ENCODE assay signal across 14 cellular contexts in genomic region chr12:123614531-123614930, GRCh38. TPM values are rescaled to one million over a fixed set of nuclear protein-coding genes. Genes with fewer than 3 reads are reported as not detected.
DNase-seq lines count a peak whose midpoint lies in the region; ATAC-seq and TF ChIP-seq lines count a peak whose summit lies in the region.
"Had no signal": no experiment of that assay in that cellular context is flagged by ENCODE, and none has a peak within 500 bp of the region (broad histone marks: within the 10 kb centered on the region; RNA-seq: fewer than 3 reads in every experiment).

No MANE protein-coding gene starts in this region.

- 54 to 70% (median 64%) methylated on average over 4 of the region's 4 CpGs for WGBS in heart left ventricle, 4 donors

- H3K27ac ChIP-seq in heart left ventricle (peak overlapping the region in 6 of 12 donors; percentile 1 to 42 (median 26)), PC-3 (ENCODE audit: low read length) (no peak overlapping the region), subcutaneous abdominal adipose tissue (ENCODE audit: low read depth, low read length) (peak overlapping the region; percentile 38), left lung (no peak overlapping the region)

- H3K79me2 ChIP-seq in PC-3 (ENCODE audit: low read length) = 0 out of 2 replicates have a peak, but pooled peaks cover 12% of the 10 kb centered on the region

- H3F3A ChIP-seq in PC-3 (ENCODE audit: low read length, unreplicated experiment) = no peaks in the 10 kb centered on the region

- H3K9me2 ChIP-seq in PC-3 (replicated peaks; ENCODE audit: low read length) = no peaks in the 10 kb centered on the region

- no peak overlapping the region for H2AFZ ChIP-seq in PC-3 (ENCODE audit: low read length)

- no peak overlapping the region for H3K9ac ChIP-seq in PC-3 (ENCODE audit: low read length)
- peak overlapping the region in 3 of 5 donors; percentile 7 to 31 (median 29) for H3K9ac ChIP-seq in subcutaneous abdominal adipose tissue (ENCODE audit: low read length in 5 of 5)

- intact Hi-C loops in heart left ventricle (cut with DNase I) = no loop called here
- intact Hi-C loops in Right ventricle myocardium superior (cut with DNase I) = no loop called here
- intact Hi-C loops in PC-3 (cut with micrococcal nuclease) = no loop called here
- intact Hi-C loops in left lung (cut with DNase I) = no loop called here

- H3K4me2 ChIP-seq in PC-3 (ENCODE audit: low read length) = no peak overlapping the region

- no TSS peak for BruUV-seq in PC-3 (replicated peaks; lab: Mats Ljungman, UMichigan)

- CTCF ChIA-PET in PC-3 (lab: Charles Lee) = no interaction called here

- peaks cover 3 to 100% (median 97%) of the 10 kb centered on the region in 9 donors for H3K36me3 ChIP-seq in heart left ventricle
- peaks cover 76% of the 10 kb centered on the region for H3K36me3 ChIP-seq in PC-3 (ENCODE audit: low read depth, low read length)
- peaks cover 23 to 86% (median 78%) of the 10 kb centered on the region in 5 donors for H3K36me3 ChIP-seq in subcutaneous abdominal adipose tissue (ENCODE audit: control insufficient read depth in 5 of 5, insufficient read depth in 5 of 5, low read length in 5 of 5)
- peaks cover 0 to 100% of the 10 kb centered on the region in 2 donors for H3K36me3 ChIP-seq in left lung

- H4K20me1 ChIP-seq in PC-3 (ENCODE audit: low read length) = no peaks in the 10 kb centered on the region

- H3K4me1 ChIP-seq in heart left ventricle (peaks cover 0 to 16% (median 0%) of the 10 kb centered on the region in 12 donors), PC-3 (ENCODE audit: insufficient read depth, low read length) (peaks cover 4% of the 10 kb centered on the region), subcutaneous abdominal adipose tissue (ENCODE audit: control insufficient read depth in 5 of 5, insufficient read depth in 5 of 5, low read length in 5 of 5) (peaks cover 7 to 15% (median 13%) of the 10 kb centered on the region in 5 donors), left lung (no peaks in the 10 kb centered on the region)
- H3K4me1 ChIP-seq: gastrocnemius medialis had no signal

- no peak for TF ChIP-seq POLR2A in heart left ventricle (IDR thresholded peaks at IDR 0.05)

- peak in 3 of 4 donors; percentile 45 to 62 (median 52) for ATAC-seq in heart left ventricle
- ATAC-seq in Right ventricle myocardium superior (ENCODE audit: poor library complexity) = no peak
- ATAC-seq in PC-3 = peak; percentile 79
- no peak for ATAC-seq in HG03439 (IDR thresholded peaks at IDR 0.05; ENCODE audit: unreplicated experiment)
- ATAC-seq in left lung = no peak
- ATAC-seq: gastrocnemius medialis had no signal

- DNase-seq in heart left ventricle = peak in 1 of 5 donors; percentile 13
- no peak for DNase-seq in Right ventricle myocardium superior
- peak; percentile 67 for DNase-seq in PC-3
- peak; percentile 85 for DNase-seq in fibroblast of peridontal ligament (ENCODE audit: extremely low read depth)
- DNase-seq in KG1 (lab: John Stamatoyannopoulos, UW) = no peak
- DNase-seq in left lung = no peak
- DNase-seq: activated T-cell treated with anti-CD3 and anti-CD28 coated beads for 4 hours, AML-193, gastrocnemius medialis, immature natural killer cell, occipital lobe, SW 1271 had no signal

- TF ChIP-seq CTCF in heart left ventricle (IDR thresholded peaks at IDR 0.05) (no peak), PC-3 (conservative IDR thresholded peaks at IDR 0.05; ENCODE audit: low read depth, low read length) (no peak), left lung (IDR thresholded peaks at IDR 0.05) (no peak)

- H3K9me3 ChIP-seq in heart left ventricle (no peaks in the 10 kb centered on the region), PC-3 (ENCODE audit: low read length) (no peaks in the 10 kb centered on the region), subcutaneous abdominal adipose tissue (ENCODE audit: control insufficient read depth in 5 of 5, low read length in 5 of 5) (no peaks in the 10 kb centered on the region), left lung (no peaks in the 10 kb centered on the region)
- H3K9me3 ChIP-seq: gastrocnemius medialis had no signal

- H3K4me3 ChIP-seq in heart left ventricle (no peak overlapping the region), PC-3 (ENCODE audit: low read length) (no peak overlapping the region), subcutaneous abdominal adipose tissue (ENCODE audit: low read depth in 1 of 5, low read length in 5 of 5) (no peak overlapping the region), left lung (no peak overlapping the region)
- H3K4me3 ChIP-seq: gastrocnemius medialis had no signal

- H3K27me3 ChIP-seq in heart left ventricle (no peaks in the 10 kb centered on the region), PC-3 (ENCODE audit: low read length) (no peaks in the 10 kb centered on the region), subcutaneous abdominal adipose tissue (ENCODE audit: control insufficient read depth in 5 of 5, insufficient read depth in 4 of 5, low read length in 5 of 5) (no peaks in the 10 kb centered on the region), left lung (no peaks in the 10 kb centered on the region)
- H3K27me3 ChIP-seq: gastrocnemius medialis had no signal

- POLR2A ChIA-PET in PC-3 (lab: Charles Lee; ENCODE audit: unreplicated experiment) = interaction anchor here (0.5 to 0.6 kb wide), 2 partner anchors 217 to 292 kb away, joined by 5 to 8 read pairs; no protein-coding TSS in a partner anchor

RNA-seq across cellular contexts. Expression of gene DDX55, which starts 12.6 kb away (rescaled TPM):
- total RNA-seq in heart left ventricle (10 to 100 TPM in 1 of 9 donors, 1 to 10 TPM in 8; 3.9 to 15.3 (median 5.1) TPM), Right ventricle myocardium superior (4.0 TPM), PC-3 (2014; rRNA removed) (41.1 and 50.0 TPM in 2 replicates), left lung (10 to 100 TPM; 13.9 to 21.5 TPM)
- polyA plus RNA-seq in heart left ventricle = 1 to 10 TPM; 6.0 to 6.4 TPM

RNA-seq across cellular contexts. Expression of gene EIF2B1, which starts 19.0 kb away (rescaled TPM):
- 100 to 1,000 TPM in 1 of 9 donors, 10 to 100 TPM in 8; 24.6 to 109 (median 31.5) TPM for total RNA-seq in heart left ventricle
- polyA plus RNA-seq in heart left ventricle = 10 to 100 TPM; 17.0 to 28.5 TPM
- 28.6 TPM for total RNA-seq in Right ventricle myocardium superior
- total RNA-seq in PC-3 (2014; rRNA removed) = 70.8 and 83.4 TPM in 2 replicates
- total RNA-seq in left lung = 10 to 100 TPM; 40.7 to 42.7 TPM

RNA-seq across cellular contexts. Expression of gene GTF2H3, which starts 19.1 kb away (rescaled TPM):
- total RNA-seq in heart left ventricle (10 to 100 TPM; 11.0 to 21.9 (median 14.3) TPM), Right ventricle myocardium superior (11.1 TPM), PC-3 (2014; rRNA removed) (24.2 and 37.6 TPM in 2 replicates), left lung (10 to 100 TPM; 27.2 to 29.6 TPM)
- 1 to 10 TPM; 3.5 to 8.7 TPM for polyA plus RNA-seq in heart left ventricle

RNA-seq across cellular contexts. Expression of gene TMED2, which starts 30.2 kb away (rescaled TPM):
- total RNA-seq in heart left ventricle = 100 to 1,000 TPM in 8 of 9 donors, 10 to 100 TPM in 1; 91.2 to 185 (median 161) TPM
- polyA plus RNA-seq in heart left ventricle = 100 to 1,000 TPM in 1 of 2 donors, 10 to 100 TPM in 1; 34.9 to 238 TPM
- 155 TPM for total RNA-seq in Right ventricle myocardium superior
- total RNA-seq in PC-3 (2014; rRNA removed) = 299 and 338 TPM in 2 replicates
- total RNA-seq in left lung = 100 to 1,000 TPM; 270 to 343 TPM

RNA-seq across cellular contexts. Expression of gene TCTN2, which starts 56.4 kb away (rescaled TPM):
- total RNA-seq in heart left ventricle (1 to 10 TPM; 3.5 to 5.7 (median 4.5) TPM), Right ventricle myocardium superior (3.3 TPM), PC-3 (2014; rRNA removed) (13.9 and 15.8 TPM in 2 replicates), left lung (10 to 100 TPM; 11.0 to 12.6 TPM)
- polyA plus RNA-seq in heart left ventricle = 1 to 10 TPM; 1.3 to 5.5 TPM

Comparison
In these comparisons a context has a peak if more than half of its experiments do, and no peak if none do; other contexts are left out.
1. ATAC-seq: peak in heart left ventricle (3 of 4) and PC-3 (single experiment); none in Right ventricle myocardium superior (single experiment), HG03439 (single experiment) and left lung (single experiment).
2. DNase-seq: peak in PC-3 (single experiment) and fibroblast of peridontal ligament (single experiment); none in Right ventricle myocardium superior (single experiment), KG1 (single experiment) and left lung (0 of 2).